ENCODE assay signal across 10 cellular contexts in genomic region chr4:1330761-1331590, GRCh38. TPM values are rescaled to one million over a fixed set of nuclear protein-coding genes. Genes with fewer than 3 reads are reported as not detected.
DNase-seq lines count a peak whose midpoint lies in the region; ATAC-seq and FAIRE-seq lines count a peak whose summit lies in the region.
"Had no signal": no experiment of that assay in that cellular context is flagged by ENCODE, and none has a peak within 500 bp of the region (broad histone marks: within the 10 kb centered on the region; RNA-seq: fewer than 3 reads in every experiment).

No MANE protein-coding gene starts in this region.

- H3K36me3 Mint-ChIP-seq in T-helper 2 cell treated with Interferon-gamma antibody and Interleukin-4, amounts not matched to agents 5 μg/mL and 100 μg/mL, for 36 hours (ENCODE audit: low read depth): peaks cover 35% of the 10 kb centered on the region
- H3K36me3 Mint-ChIP-seq in activated T-helper 1 cell treated with anti-CD3 and anti-CD28 coated beads, Interleukin-12 subunit alpha, Interleukin-12 subunit beta, Interleukin-2, Interleukin-4 antibody, amounts not matched to agents 30 ng/mL and 10 ng/mL and 1 ng/mL, durations not matched to agents 14 hours and 24 hours and 36 hours (ENCODE audit: low read depth): peaks cover 32% of the 10 kb centered on the region
- H3K36me3 Mint-ChIP-seq in natural killer cell treated with Interleukin-12 subunit alpha and Interleukin-12 subunit beta and Interleukin-15 and Interleukin-18, amount 100 ng/mL, for 72 hours: peaks cover 7% of the 10 kb centered on the region
- peaks cover 79% of the 10 kb centered on the region for H3K36me3 Mint-ChIP-seq in stimulated activated effector memory CD8-positive, alpha-beta T cell treated with anti-CD3 and anti-CD28 coated beads, Interleukin-12 subunit alpha, Interleukin-12 subunit beta, amount 100 ng/mL, for 72 hours

- peak; percentile 44 to 87 for ATAC-seq in natural killer cell treated with Interleukin-12 subunit alpha and Interleukin-12 subunit beta and Interleukin-15 and Interleukin-18, amount 100 ng/mL, for 72 hours
- ATAC-seq in stimulated activated effector memory CD8-positive, alpha-beta T cell treated with anti-CD3 and anti-CD28 coated beads, Interleukin-12 subunit alpha, Interleukin-12 subunit beta, amount 100 ng/mL, for 72 hours: peak; percentile 81
- ATAC-seq in HG02623 (IDR thresholded peaks at IDR 0.05; ENCODE audit: unreplicated experiment): no peak
- no peak for ATAC-seq in GM21423 (IDR thresholded peaks at IDR 0.05; ENCODE audit: unreplicated experiment)

- no peak for FAIRE-seq in urothelium cell line (lab: Jason Lieb, UNC)

- H3K9me3 Mint-ChIP-seq in T-helper 2 cell treated with Interferon-gamma antibody and Interleukin-4, amounts not matched to agents 5 μg/mL and 100 μg/mL, for 36 hours: no peaks in the 10 kb centered on the region
- H3K9me3 Mint-ChIP-seq in activated T-helper 1 cell treated with anti-CD3 and anti-CD28 coated beads, Interleukin-12 subunit alpha, Interleukin-12 subunit beta, Interleukin-2, Interleukin-4 antibody, amounts not matched to agents 30 ng/mL and 10 ng/mL and 1 ng/mL, durations not matched to agents 14 hours and 24 hours and 36 hours: no peaks in the 10 kb centered on the region
- H3K9me3 Mint-ChIP-seq in natural killer cell treated with Interleukin-12 subunit alpha and Interleukin-12 subunit beta and Interleukin-15 and Interleukin-18, amount 100 ng/mL, for 72 hours: peaks cover 5% of the 10 kb centered on the region
- peaks cover 5% of the 10 kb centered on the region for H3K9me3 Mint-ChIP-seq in stimulated activated effector memory CD8-positive, alpha-beta T cell treated with anti-CD3 and anti-CD28 coated beads, Interleukin-12 subunit alpha, Interleukin-12 subunit beta, amount 100 ng/mL, for 72 hours

- no peaks in the 10 kb centered on the region for H3K27me3 Mint-ChIP-seq in T-helper 2 cell treated with Interferon-gamma antibody and Interleukin-4, amounts not matched to agents 5 μg/mL and 100 μg/mL, for 36 hours (ENCODE audit: low read depth)
- H3K27me3 Mint-ChIP-seq in activated T-helper 1 cell treated with anti-CD3 and anti-CD28 coated beads, Interleukin-12 subunit alpha, Interleukin-12 subunit beta, Interleukin-2, Interleukin-4 antibody, amounts not matched to agents 30 ng/mL and 10 ng/mL and 1 ng/mL, durations not matched to agents 14 hours and 24 hours and 36 hours (ENCODE audit: insufficient read depth): no peaks in the 10 kb centered on the region
- H3K27me3 Mint-ChIP-seq in natural killer cell treated with Interleukin-12 subunit alpha and Interleukin-12 subunit beta and Interleukin-15 and Interleukin-18, amount 100 ng/mL, for 72 hours: no peaks in the 10 kb centered on the region

- intact Hi-C loops in activated T-helper 1 cell treated with anti-CD3 and anti-CD28 coated beads, Interleukin-12 subunit alpha, Interleukin-12 subunit beta, Interleukin-2, Interleukin-4 antibody, amounts not matched to agents 30 ng/mL and 10 ng/mL and 1 ng/mL, durations not matched to agents 14 hours and 24 hours and 36 hours (cut with micrococcal nuclease): loop anchor here (1.0 to 2.0 kb wide), 2 partner anchors 16 to 42 kb away; partner anchors contain the start of genes MAEA and UVSSA

- DNase-seq in T-helper 2 cell treated with Interferon-gamma antibody and Interleukin-4, amounts not matched to agents 5 μg/mL and 100 μg/mL, for 36 hours (ENCODE audit: low spot score): peak; percentile 73
- DNase-seq in activated T-helper 1 cell treated with anti-CD3 and anti-CD28 coated beads, Interleukin-12 subunit alpha, Interleukin-12 subunit beta, Interleukin-2, Interleukin-4 antibody, amounts not matched to agents 30 ng/mL and 10 ng/mL and 1 ng/mL, durations not matched to agents 14 hours and 24 hours and 36 hours (ENCODE audit: low spot score): peak; percentile 42
- no peak for DNase-seq in natural killer cell treated with Interleukin-12 subunit alpha and Interleukin-12 subunit beta and Interleukin-15 and Interleukin-18, amount 100 ng/mL, for 72 hours (ENCODE audit: low spot score)
- DNase-seq in stimulated activated effector memory CD8-positive, alpha-beta T cell treated with anti-CD3 and anti-CD28 coated beads, Interleukin-12 subunit alpha, Interleukin-12 subunit beta, amount 100 ng/mL, for 72 hours (ENCODE audit: low spot score in 2 of 2): no peak
- DNase-seq in AG20443 (ENCODE audit: low spot score) (no peak), urothelium cell line (ENCODE audit: low spot score) (no peak)
- DNase-seq: NCI-H524, stomach had no signal

- H3K4me1 Mint-ChIP-seq in T-helper 2 cell treated with Interferon-gamma antibody and Interleukin-4, amounts not matched to agents 5 μg/mL and 100 μg/mL, for 36 hours (ENCODE audit: low read depth): peaks cover 28% of the 10 kb centered on the region
- H3K4me1 Mint-ChIP-seq in activated T-helper 1 cell treated with anti-CD3 and anti-CD28 coated beads, Interleukin-12 subunit alpha, Interleukin-12 subunit beta, Interleukin-2, Interleukin-4 antibody, amounts not matched to agents 30 ng/mL and 10 ng/mL and 1 ng/mL, durations not matched to agents 14 hours and 24 hours and 36 hours (ENCODE audit: low read depth): peaks cover 37% of the 10 kb centered on the region
- peaks cover 29 to 33% of the 10 kb centered on the region in 2 donors for H3K4me1 Mint-ChIP-seq in natural killer cell treated with Interleukin-12 subunit alpha and Interleukin-12 subunit beta and Interleukin-15 and Interleukin-18, amount 100 ng/mL, for 72 hours (ENCODE audit: low read depth in 2 of 2)
- peaks cover 46% of the 10 kb centered on the region for H3K4me1 Mint-ChIP-seq in stimulated activated effector memory CD8-positive, alpha-beta T cell treated with anti-CD3 and anti-CD28 coated beads, Interleukin-12 subunit alpha, Interleukin-12 subunit beta, amount 100 ng/mL, for 72 hours

- H3K4me3 Mint-ChIP-seq in T-helper 2 cell treated with Interferon-gamma antibody and Interleukin-4, amounts not matched to agents 5 μg/mL and 100 μg/mL, for 36 hours: peak overlapping the region; percentile 67
- peak overlapping the region; percentile 73 for H3K4me3 Mint-ChIP-seq in activated T-helper 1 cell treated with anti-CD3 and anti-CD28 coated beads, Interleukin-12 subunit alpha, Interleukin-12 subunit beta, Interleukin-2, Interleukin-4 antibody, amounts not matched to agents 30 ng/mL and 10 ng/mL and 1 ng/mL, durations not matched to agents 14 hours and 24 hours and 36 hours
- peak overlapping the region; percentile 75 for H3K4me3 Mint-ChIP-seq in natural killer cell treated with Interleukin-12 subunit alpha and Interleukin-12 subunit beta and Interleukin-15 and Interleukin-18, amount 100 ng/mL, for 72 hours
- peak overlapping the region; percentile 59 for H3K4me3 Mint-ChIP-seq in stimulated activated effector memory CD8-positive, alpha-beta T cell treated with anti-CD3 and anti-CD28 coated beads, Interleukin-12 subunit alpha, Interleukin-12 subunit beta, amount 100 ng/mL, for 72 hours

- peak overlapping the region; percentile 77 for H3K27ac Mint-ChIP-seq in T-helper 2 cell treated with Interferon-gamma antibody and Interleukin-4, amounts not matched to agents 5 μg/mL and 100 μg/mL, for 36 hours
- peak overlapping the region; percentile 78 for H3K27ac Mint-ChIP-seq in activated T-helper 1 cell treated with anti-CD3 and anti-CD28 coated beads, Interleukin-12 subunit alpha, Interleukin-12 subunit beta, Interleukin-2, Interleukin-4 antibody, amounts not matched to agents 30 ng/mL and 10 ng/mL and 1 ng/mL, durations not matched to agents 14 hours and 24 hours and 36 hours
- peak overlapping the region; percentile 77 to 84 for H3K27ac Mint-ChIP-seq in natural killer cell treated with Interleukin-12 subunit alpha and Interleukin-12 subunit beta and Interleukin-15 and Interleukin-18, amount 100 ng/mL, for 72 hours
- H3K27ac Mint-ChIP-seq in stimulated activated effector memory CD8-positive, alpha-beta T cell treated with anti-CD3 and anti-CD28 coated beads, Interleukin-12 subunit alpha, Interleukin-12 subunit beta, amount 100 ng/mL, for 72 hours: peak overlapping the region; percentile 92

RNA-seq across cellular contexts. Expression of gene UVSSA, which starts 16.0 kb away (rescaled TPM):
- 25.8 and 27.5 TPM in 2 replicates for total RNA-seq in activated T-helper 1 cell treated with anti-CD3 and anti-CD28 coated beads, Interleukin-12 subunit alpha, Interleukin-12 subunit beta, Interleukin-2, Interleukin-4 antibody, amounts not matched to agents 30 ng/mL and 10 ng/mL and 1 ng/mL, durations not matched to agents 14 hours and 24 hours and 36 hours
- total RNA-seq in natural killer cell treated with Interleukin-12 subunit alpha and Interleukin-12 subunit beta and Interleukin-15 and Interleukin-18, amount 100 ng/mL, for 72 hours: 10 to 100 TPM; 19.6 to 25.1 TPM

RNA-seq across cellular contexts. Expression of gene MAEA, which starts 41.3 kb away (rescaled TPM):
- total RNA-seq in activated T-helper 1 cell treated with anti-CD3 and anti-CD28 coated beads, Interleukin-12 subunit alpha, Interleukin-12 subunit beta, Interleukin-2, Interleukin-4 antibody, amounts not matched to agents 30 ng/mL and 10 ng/mL and 1 ng/mL, durations not matched to agents 14 hours and 24 hours and 36 hours: 67.1 and 68.1 TPM in 2 replicates
- total RNA-seq in natural killer cell treated with Interleukin-12 subunit alpha and Interleukin-12 subunit beta and Interleukin-15 and Interleukin-18, amount 100 ng/mL, for 72 hours: 10 to 100 TPM; 60.1 to 93.7 TPM

Comparison
In these comparisons a context has a peak if more than half of its experiments do, and no peak if none do; other contexts are left out.
1. DNase-seq: peak in T-helper 2 cell treated with Interferon-gamma antibody and Interleukin-4, amounts not matched to agents 5 μg/mL and 100 μg/mL, for 36 hours (single experiment) and activated T-helper 1 cell treated with anti-CD3 and anti-CD28 coated beads, Interleukin-12 subunit alpha, Interleukin-12 subunit beta, Interleukin-2, Interleukin-4 antibody, amounts not matched to agents 30 ng/mL and 10 ng/mL and 1 ng/mL, durations not matched to agents 14 hours and 24 hours and 36 hours (single experiment); none in natural killer cell treated with Interleukin-12 subunit alpha and Interleukin-12 subunit beta and Interleukin-15 and Interleukin-18, amount 100 ng/mL, for 72 hours (single experiment), stimulated activated effector memory CD8-positive, alpha-beta T cell treated with anti-CD3 and anti-CD28 coated beads, Interleukin-12 subunit alpha, Interleukin-12 subunit beta, amount 100 ng/mL, for 72 hours (0 of 2), AG20443 (single experiment) and urothelium cell line (single experiment).
2. ATAC-seq: peak in natural killer cell treated with Interleukin-12 subunit alpha and Interleukin-12 subunit beta and Interleukin-15 and Interleukin-18, amount 100 ng/mL, for 72 hours (2 of 2) and stimulated activated effector memory CD8-positive, alpha-beta T cell treated with anti-CD3 and anti-CD28 coated beads, Interleukin-12 subunit alpha, Interleukin-12 subunit beta, amount 100 ng/mL, for 72 hours (single experiment); none in HG02623 (single experiment) and GM21423 (single experiment).
3. Peak in every context shown above with its lines, with median percentiles within 50 percentile points of each other: H3K27ac Mint-ChIP-seq and H3K4me3 Mint-ChIP-seq.